8 cellular contexts compared by ENCODE assay signal in genomic region chr21:25350056-25350455, GRCh38.
DNase-seq lines count a peak whose midpoint lies in the region; ATAC-seq and TF ChIP-seq lines count a peak whose summit lies in the region.

No MANE protein-coding gene starts in this region.

- no peaks in the 10 kb centered on the region for H3K36me3 ChIP-seq in RWPE2 (ENCODE audit: low read depth)
- no peaks in the 10 kb centered on the region for H3K36me3 ChIP-seq in vagina

- H3K27me3 ChIP-seq in RWPE2 (ENCODE audit: insufficient read depth, poor library complexity, severe bottlenecking) (no peaks in the 10 kb centered on the region), vagina (no peaks in the 10 kb centered on the region)

- intact Hi-C loops in vagina (cut with DNase I): no loop called here

- H3K4me1 ChIP-seq in RWPE2 (ENCODE audit: insufficient read depth, poor library complexity, severe bottlenecking): no peaks in the 10 kb centered on the region
- H3K4me1 ChIP-seq in vagina: no peaks in the 10 kb centered on the region

- H3K9me3 ChIP-seq in RWPE2 (ENCODE audit: severe bottlenecking) (no peaks in the 10 kb centered on the region), vagina (no peaks in the 10 kb centered on the region)

- no peak for DNase-seq in RWPE2 (ENCODE audit: low spot score)
- peak; percentile 66 for DNase-seq in fibroblast of mammary gland (ENCODE audit: low read depth)
- no peak for DNase-seq in vagina (ENCODE audit: extremely low spot score in 2 of 2)

- TF ChIP-seq POLR2A in GM18505 (IDR thresholded peaks at IDR 0.05; ENCODE audit: borderline replicate concordance, extremely low read depth, insufficient read depth, insufficient read length) (no peak), vagina (IDR thresholded peaks at IDR 0.05) (no peak)

- H3K27ac ChIP-seq in 22Rv1 (no peak overlapping the region), RWPE2 (ENCODE audit: poor library complexity, severe bottlenecking) (no peak overlapping the region), vagina (no peak overlapping the region)

- H3K4me3 ChIP-seq in RWPE2 (ENCODE audit: severe bottlenecking): no peak overlapping the region
- no peak overlapping the region for H3K4me3 ChIP-seq in fibroblast of mammary gland (ENCODE audit: control insufficient read depth, low read depth, low read length)
- no peak overlapping the region for H3K4me3 ChIP-seq in vagina

- TF ChIP-seq CTCF in 22Rv1 (IDR thresholded peaks at IDR 0.05) (peak; percentile 77), RWPE2 (IDR thresholded peaks at IDR 0.05; ENCODE audit: poor library complexity, severe bottlenecking) (peak; percentile 76), fibroblast of mammary gland (conservative IDR thresholded peaks at IDR 0.05; ENCODE audit: control insufficient read depth, insufficient read depth, low read depth, low read length) (peak; percentile 80), vagina (IDR thresholded peaks at IDR 0.05) (no peak)

- ATAC-seq in GM18505 (IDR thresholded peaks at IDR 0.05; ENCODE audit: unreplicated experiment) (peak; percentile 59), RWPE2 (ENCODE audit: low read depth) (no peak), GM18870 (IDR thresholded peaks at IDR 0.05; ENCODE audit: unreplicated experiment) (no peak), GM21515 (IDR thresholded peaks at IDR 0.05; ENCODE audit: unreplicated experiment) (no peak), HG02623 (IDR thresholded peaks at IDR 0.05; ENCODE audit: unreplicated experiment) (no peak)

Comparison
In these comparisons a context has a peak if more than half of its experiments do, and no peak if none do; other contexts are left out.
1. CTCF ChIP-seq: peak in 22Rv1 (single experiment), RWPE2 (single experiment) and fibroblast of mammary gland (single experiment); none in vagina (0 of 3).